8 cellular contexts compared by ENCODE assay signal in the genomic region with DNA sequence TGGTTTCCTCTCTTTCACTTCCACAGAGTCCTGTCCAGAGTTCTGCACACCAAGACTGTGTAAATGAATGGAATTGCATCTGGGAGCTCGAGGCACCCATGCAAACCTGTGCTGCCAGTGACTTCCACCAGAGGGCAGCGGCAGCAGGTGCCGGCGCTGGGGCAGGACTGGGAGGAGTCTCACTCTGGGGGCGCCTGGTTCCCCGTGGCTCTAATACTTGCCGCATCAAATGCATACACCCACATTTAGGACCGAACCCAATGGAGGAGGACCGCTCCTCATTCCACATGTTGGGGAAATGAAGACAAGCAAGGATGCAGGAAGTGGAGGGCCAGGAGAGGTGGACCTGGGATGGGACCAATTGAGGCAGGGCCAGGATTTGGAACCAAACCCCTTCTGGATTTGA. TPM values are rescaled to one million over a fixed set of nuclear protein-coding genes. Genes with fewer than 3 reads are reported as not detected.
DNase-seq lines count a peak whose midpoint lies in the region; ATAC-seq and TF ChIP-seq lines count a peak whose summit lies in the region.

No MANE protein-coding gene starts in this region.

- no peak overlapping the region for H3K4me3 Mint-ChIP-seq in Calu3 (ENCODE audit: low read depth, unreplicated experiment)
- H3K4me3 Mint-ChIP-seq in activated naive CD4-positive, alpha-beta T cell treated with anti-CD3 and anti-CD28 coated beads, Interleukin-2, amount 10 ng/mL, durations not matched to agents 7 days and 5 days = peak overlapping the region; percentile 42

- H3K27me3 Mint-ChIP-seq in Calu3 (ENCODE audit: unreplicated experiment) = peaks cover 55% of the 10 kb centered on the region
- peaks cover 13% of the 10 kb centered on the region for H3K27me3 Mint-ChIP-seq in activated naive CD4-positive, alpha-beta T cell treated with anti-CD3 and anti-CD28 coated beads, Interleukin-2, amount 10 ng/mL, durations not matched to agents 7 days and 5 days

- ATAC-seq in HG02798 (IDR thresholded peaks at IDR 0.05; ENCODE audit: poor library complexity, unreplicated experiment) (peak; percentile 69), SK-N-SH treated with all-trans-retinoic acid at 6 μM for 48 hours (peak; percentile 90), left ventricle myocardium superior (peak; percentile 74), GM18909 (IDR thresholded peaks at IDR 0.05; ENCODE audit: poor library complexity, unreplicated experiment) (no peak)

- DNase-seq in Calu3 (peak; percentile 74), left ventricle myocardium superior (peak; percentile 74), occipital lobe (lab: John Stamatoyannopoulos, UW) (no peak)
- peak; percentile 88 for DNase-seq in activated naive CD4-positive, alpha-beta T cell treated with anti-CD3 and anti-CD28 coated beads, Interleukin-2, amount 10 ng/mL, durations not matched to agents 7 days and 5 days
- peak; percentile 75 to 81 for DNase-seq in stimulated activated CD4-positive, alpha-beta T cell treated with anti-CD3 and anti-CD28 coated beads, Interleukin-15, amount 100 ng/mL, for 48 hours (ENCODE audit: low read depth in 2 of 2)

- TF ChIP-seq CTCF in Calu3 (IDR thresholded peaks at IDR 0.05; ENCODE audit: unreplicated experiment) = peak; percentile 84

- H3K36me3 Mint-ChIP-seq in Calu3 (ENCODE audit: insufficient read depth, unreplicated experiment) = no peaks in the 10 kb centered on the region
- H3K36me3 Mint-ChIP-seq in activated naive CD4-positive, alpha-beta T cell treated with anti-CD3 and anti-CD28 coated beads, Interleukin-2, amount 10 ng/mL, durations not matched to agents 7 days and 5 days = peaks cover 41% of the 10 kb centered on the region

- H3K4me1 Mint-ChIP-seq in Calu3 (ENCODE audit: low read depth, unreplicated experiment) = no peaks in the 10 kb centered on the region
- H3K4me1 Mint-ChIP-seq in activated naive CD4-positive, alpha-beta T cell treated with anti-CD3 and anti-CD28 coated beads, Interleukin-2, amount 10 ng/mL, durations not matched to agents 7 days and 5 days = peaks cover 22% of the 10 kb centered on the region

- BruUV-seq in Calu3 (replicated peaks; lab: Mats Ljungman, UMichigan) = no TSS peak

- peaks cover 7% of the 10 kb centered on the region for H3K9me3 Mint-ChIP-seq in Calu3 (ENCODE audit: low read depth, unreplicated experiment)
- peaks cover 11% of the 10 kb centered on the region for H3K9me3 Mint-ChIP-seq in activated naive CD4-positive, alpha-beta T cell treated with anti-CD3 and anti-CD28 coated beads, Interleukin-2, amount 10 ng/mL, durations not matched to agents 7 days and 5 days

- intact Hi-C loops in Calu3 (cut with micrococcal nuclease; ENCODE audit: unreplicated experiment) = loop anchor here (1.0 to 2.0 kb wide), 2 partner anchors 158 to 203 kb away; no protein-coding TSS in a partner anchor
- intact Hi-C loops in left ventricle myocardium superior (cut with micrococcal nuclease) = no loop called here

- no peak overlapping the region for H3K27ac Mint-ChIP-seq in Calu3 (ENCODE audit: unreplicated experiment)
- peak overlapping the region; percentile 76 for H3K27ac Mint-ChIP-seq in activated naive CD4-positive, alpha-beta T cell treated with anti-CD3 and anti-CD28 coated beads, Interleukin-2, amount 10 ng/mL, durations not matched to agents 7 days and 5 days

- CTCF ChIA-PET in Calu3 (lab: Charles Lee) = interaction anchor here (1.0 to 1.6 kb wide), 4 partner anchors 55 to 203 kb away, joined by 4 to 6 read pairs (median 5); no protein-coding TSS in a partner anchor
- CTCF ChIA-PET in activated naive CD4-positive, alpha-beta T cell treated with anti-CD3 and anti-CD28 coated beads, Interleukin-2, amount 10 ng/mL, durations not matched to agents 7 days and 5 days (lab: Charles Lee) = interaction anchor here (0.6 to 4.5 kb wide), 20 partner anchors 11 to 217 kb away, joined by 3 to 39 read pairs (median 4); no protein-coding TSS in a partner anchor

TF ChIP-seq in SK-N-SH treated with all-trans-retinoic acid at 6 μM for 48 hours, 23 proteins besides CTCF, POLR2A, EP300 and RAD21:
- TF ChIP-seq ZFP3 (CRISPR knock-in tag; IDR thresholded peaks at IDR 0.05) (no peak), ZC3H10 (CRISPR knock-in tag; IDR thresholded peaks at IDR 0.05) (no peak), OSR1 (CRISPR knock-in tag; IDR thresholded peaks at IDR 0.05) (no peak), ZNF8 (CRISPR knock-in tag; IDR thresholded peaks at IDR 0.05) (no peak), ZFP30 (CRISPR knock-in tag; IDR thresholded peaks at IDR 0.05) (no peak), RARB (CRISPR knock-in tag; IDR thresholded peaks at IDR 0.05) (no peak), ESRRG (CRISPR knock-in tag; IDR thresholded peaks at IDR 0.05) (no peak), ARNTL (CRISPR knock-in tag; IDR thresholded peaks at IDR 0.05; ENCODE audit: borderline replicate concordance, low read depth) (no peak), SNAI2 (CRISPR knock-in tag; IDR thresholded peaks at IDR 0.05) (no peak), ZNF70 (CRISPR knock-in tag; IDR thresholded peaks at IDR 0.05) (no peak), CSDC2 (CRISPR knock-in tag; IDR thresholded peaks at IDR 0.05) (no peak), BACH2 (CRISPR knock-in tag; IDR thresholded peaks at IDR 0.05; ENCODE audit: borderline replicate concordance) (no peak)
- TF ChIP-seq, protein P1, sequence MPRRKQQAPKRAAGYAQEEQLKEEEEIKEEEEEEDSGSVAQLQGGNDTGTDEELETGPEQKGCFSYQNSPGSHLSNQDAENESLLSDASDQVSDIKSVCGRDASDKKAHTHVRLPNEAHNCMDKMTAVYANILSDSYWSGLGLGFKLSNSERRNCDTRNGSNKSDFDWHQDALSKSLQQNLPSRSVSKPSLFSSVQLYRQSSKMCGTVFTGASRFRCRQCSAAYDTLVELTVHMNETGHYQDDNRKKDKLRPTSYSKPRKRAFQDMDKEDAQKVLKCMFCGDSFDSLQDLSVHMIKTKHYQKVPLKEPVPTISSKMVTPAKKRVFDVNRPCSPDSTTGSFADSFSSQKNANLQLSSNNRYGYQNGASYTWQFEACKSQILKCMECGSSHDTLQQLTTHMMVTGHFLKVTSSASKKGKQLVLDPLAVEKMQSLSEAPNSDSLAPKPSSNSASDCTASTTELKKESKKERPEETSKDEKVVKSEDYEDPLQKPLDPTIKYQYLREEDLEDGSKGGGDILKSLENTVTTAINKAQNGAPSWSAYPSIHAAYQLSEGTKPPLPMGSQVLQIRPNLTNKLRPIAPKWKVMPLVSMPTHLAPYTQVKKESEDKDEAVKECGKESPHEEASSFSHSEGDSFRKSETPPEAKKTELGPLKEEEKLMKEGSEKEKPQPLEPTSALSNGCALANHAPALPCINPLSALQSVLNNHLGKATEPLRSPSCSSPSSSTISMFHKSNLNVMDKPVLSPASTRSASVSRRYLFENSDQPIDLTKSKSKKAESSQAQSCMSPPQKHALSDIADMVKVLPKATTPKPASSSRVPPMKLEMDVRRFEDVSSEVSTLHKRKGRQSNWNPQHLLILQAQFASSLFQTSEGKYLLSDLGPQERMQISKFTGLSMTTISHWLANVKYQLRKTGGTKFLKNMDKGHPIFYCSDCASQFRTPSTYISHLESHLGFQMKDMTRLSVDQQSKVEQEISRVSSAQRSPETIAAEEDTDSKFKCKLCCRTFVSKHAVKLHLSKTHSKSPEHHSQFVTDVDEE (CRISPR knock-in tag; IDR thresholded peaks at IDR 0.05) = no peak
- TF ChIP-seq, protein P2, sequence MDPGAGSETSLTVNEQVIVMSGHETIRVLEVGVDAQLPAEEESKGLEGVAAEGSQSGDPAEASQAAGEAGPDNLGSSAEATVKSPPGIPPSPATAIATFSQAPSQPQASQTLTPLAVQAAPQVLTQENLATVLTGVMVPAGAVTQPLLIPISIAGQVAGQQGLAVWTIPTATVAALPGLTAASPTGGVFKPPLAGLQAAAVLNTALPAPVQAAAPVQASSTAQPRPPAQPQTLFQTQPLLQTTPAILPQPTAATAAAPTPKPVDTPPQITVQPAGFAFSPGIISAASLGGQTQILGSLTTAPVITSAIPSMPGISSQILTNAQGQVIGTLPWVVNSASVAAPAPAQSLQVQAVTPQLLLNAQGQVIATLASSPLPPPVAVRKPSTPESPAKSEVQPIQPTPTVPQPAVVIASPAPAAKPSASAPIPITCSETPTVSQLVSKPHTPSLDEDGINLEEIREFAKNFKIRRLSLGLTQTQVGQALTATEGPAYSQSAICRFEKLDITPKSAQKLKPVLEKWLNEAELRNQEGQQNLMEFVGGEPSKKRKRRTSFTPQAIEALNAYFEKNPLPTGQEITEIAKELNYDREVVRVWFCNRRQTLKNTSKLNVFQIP (CRISPR knock-in tag; IDR thresholded peaks at IDR 0.05; ENCODE audit: borderline replicate concordance, low read depth) = no peak

RNA-seq across cellular contexts. Expression of gene CD6, which starts 1.1 kb away (rescaled TPM):
- total RNA-seq in Calu3 (2022) (0.26 and 0.34 TPM in 2 replicates), left ventricle myocardium superior (0.20 TPM), occipital lobe (0.16 TPM)

RNA-seq across cellular contexts. Expression of gene SLC15A3, which starts 18.4 kb away (rescaled TPM):
- total RNA-seq in Calu3 (2022) (6.8 and 12.4 TPM in 2 replicates), left ventricle myocardium superior (16.8 TPM), occipital lobe (5.8 TPM)

RNA-seq across cellular contexts. Expression of gene TMEM132A, which starts 46.1 kb away (rescaled TPM):
- total RNA-seq in Calu3 (2022) (105 and 116 TPM in 2 replicates), left ventricle myocardium superior (5.9 TPM), occipital lobe (104 TPM)

RNA-seq across cellular contexts. Expression of gene TMEM109, which starts 56.4 kb away (rescaled TPM):
- total RNA-seq in Calu3 (2022) (71.2 and 78.1 TPM in 2 replicates), left ventricle myocardium superior (97.0 TPM), occipital lobe (8.3 TPM)

Comparison
In these comparisons a context has a peak if more than half of its experiments do, and no peak if none do; other contexts are left out.
1. RNA of gene TMEM132A, which starts 46.1 kb away (total RNA-seq): 105 to 116 TPM in Calu3 and 104 TPM in occipital lobe (single experiment); 5.9 TPM in left ventricle myocardium superior (single experiment); every median in the first group is over 10 times any median in the second.